ENCODE assay signal across 7 cellular contexts in the genomic region with DNA sequence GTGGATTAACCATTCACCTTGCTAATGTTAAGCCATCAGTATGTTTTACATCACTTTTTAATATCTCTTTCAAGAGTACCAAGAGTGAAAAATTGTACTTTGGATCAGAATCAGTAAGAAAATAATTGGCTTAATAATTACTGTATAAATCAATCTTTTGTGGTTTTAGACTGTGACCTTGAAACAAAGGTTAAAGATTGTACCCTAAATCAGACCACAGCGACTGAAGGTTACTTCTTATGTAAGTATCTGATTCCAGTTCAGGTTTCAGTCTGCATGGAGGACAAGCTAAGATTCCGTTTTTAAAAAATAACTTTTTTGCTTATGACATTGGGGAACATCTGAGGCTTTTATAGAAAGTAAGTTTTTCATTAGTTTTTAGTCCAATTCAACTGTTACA. TPM values are rescaled to one million over a fixed set of nuclear protein-coding genes. Genes with fewer than 3 reads are reported as not detected.
"Had no signal": no experiment of that assay in that cellular context is flagged by ENCODE, and none has a peak within 500 bp of the region (broad histone marks: within the 10 kb centered on the region; RNA-seq: fewer than 3 reads in every experiment).

No MANE protein-coding gene starts in this region.

- H2AFZ ChIP-seq: GM23338 had no signal

- ATAC-seq: GM23338 had no signal

- H3K4me3 Mint-ChIP-seq: GM23338, H9, IgD-negative memory B cell had no signal

- H3K4me2 ChIP-seq: GM23338 had no signal

- H3K27ac Mint-ChIP-seq: IgD-negative memory B cell had no signal

- DNase-seq: H9, HCEC 1CT had no signal

- H3K9me3 Mint-ChIP-seq: GM23338, H9 had no signal

- H3K27me3 Mint-ChIP-seq: IgD-negative memory B cell had no signal

- H3K4me3 ChIP-seq: GM23338 had no signal

- H3K4me1 Mint-ChIP-seq: GM23338 had no signal

- FAIRE-seq: H1, H54, HTR-8/SVneo had no signal

RNA-seq across cellular contexts. Expression of gene ELF5, which starts 56.0 kb away (rescaled TPM):
- total RNA-seq: GM23338, H1, H9 had no signal
- polyA plus RNA-seq: GM23338, H1, IgD-negative memory B cell had no signal
